9 cellular contexts compared by ENCODE assay signal in genomic region chr4:145487626-145488025, GRCh38. TPM values are rescaled to one million over a fixed set of nuclear protein-coding genes. Genes with fewer than 3 reads are reported as not detected.
DNase-seq lines count a peak whose midpoint lies in the region; ATAC-seq and TF ChIP-seq lines count a peak whose summit lies in the region.
"Had no signal": no experiment of that assay in that cellular context is flagged by ENCODE, and none has a peak within 500 bp of the region (broad histone marks: within the 10 kb centered on the region; RNA-seq: fewer than 3 reads in every experiment).

No MANE protein-coding gene starts in this region.

- no peaks in the 10 kb centered on the region for H3K27me3 Mint-ChIP-seq in activated naive CD4-positive, alpha-beta T cell treated with anti-CD3 and anti-CD28 coated beads, Interleukin-2, amount 10 ng/mL, durations not matched to agents 7 days and 5 days
- H3K27me3 Mint-ChIP-seq in stimulated activated naive B cell treated with anti-CD40 and anti-IgM and Interleukin-4, amounts not matched to agents 10 μg/mL and 1 μg/mL and 100 μg/mL, for 72 hours: peaks cover 13 to 21% of the 10 kb centered on the region in 2 donors

- peaks cover 92% of the 10 kb centered on the region for H3K79me2 ChIP-seq in KMS-11 (ENCODE audit: insufficient read depth, low read depth)

- CTCF ChIA-PET in activated naive CD4-positive, alpha-beta T cell treated with anti-CD3 and anti-CD28 coated beads, Interleukin-2, amount 10 ng/mL, durations not matched to agents 7 days and 5 days (lab: Charles Lee): no interaction called here

- H3K4me1 ChIP-seq in KMS-11 (ENCODE audit: low read depth, poor library complexity, severe bottlenecking): peaks cover 80% of the 10 kb centered on the region

- H3K9ac ChIP-seq in KMS-11: peak overlapping the region; percentile 45; the same call in 1 of the 2 replicates

- no peaks in the 10 kb centered on the region for H3K36me3 ChIP-seq in KMS-11 (ENCODE audit: insufficient read depth)

- H3K27ac Mint-ChIP-seq in activated naive CD4-positive, alpha-beta T cell treated with anti-CD3 and anti-CD28 coated beads, Interleukin-2, amount 10 ng/mL, durations not matched to agents 7 days and 5 days: no peak overlapping the region
- H3K27ac Mint-ChIP-seq in stimulated activated naive B cell treated with anti-CD40 and anti-IgM and Interleukin-4, amounts not matched to agents 10 μg/mL and 1 μg/mL and 100 μg/mL, for 72 hours: no peak overlapping the region

- H3K36me3 Mint-ChIP-seq in activated naive CD4-positive, alpha-beta T cell treated with anti-CD3 and anti-CD28 coated beads, Interleukin-2, amount 10 ng/mL, durations not matched to agents 7 days and 5 days: no peaks in the 10 kb centered on the region
- no peaks in the 10 kb centered on the region for H3K36me3 Mint-ChIP-seq in stimulated activated naive B cell treated with anti-CD40 and anti-IgM and Interleukin-4, amounts not matched to agents 10 μg/mL and 1 μg/mL and 100 μg/mL, for 72 hours
- H3K36me3 Mint-ChIP-seq: CD14-positive monocyte had no signal

- H3K9me3 Mint-ChIP-seq in activated naive CD4-positive, alpha-beta T cell treated with anti-CD3 and anti-CD28 coated beads, Interleukin-2, amount 10 ng/mL, durations not matched to agents 7 days and 5 days: no peaks in the 10 kb centered on the region
- H3K9me3 Mint-ChIP-seq in stimulated activated naive B cell treated with anti-CD40 and anti-IgM and Interleukin-4, amounts not matched to agents 10 μg/mL and 1 μg/mL and 100 μg/mL, for 72 hours: no peaks in the 10 kb centered on the region
- H3K9me3 Mint-ChIP-seq: CD14-positive monocyte had no signal

- H3K4me3 Mint-ChIP-seq in activated naive CD4-positive, alpha-beta T cell treated with anti-CD3 and anti-CD28 coated beads, Interleukin-2, amount 10 ng/mL, durations not matched to agents 7 days and 5 days: no peak overlapping the region
- no peak overlapping the region for H3K4me3 Mint-ChIP-seq in stimulated activated naive B cell treated with anti-CD40 and anti-IgM and Interleukin-4, amounts not matched to agents 10 μg/mL and 1 μg/mL and 100 μg/mL, for 72 hours
- H3K4me3 Mint-ChIP-seq: CD14-positive monocyte had no signal

- DNase-seq in activated naive CD4-positive, alpha-beta T cell treated with Interleukin-2 at 50 U/mL for 16 hours: peak; percentile 20
- DNase-seq in activated naive CD4-positive, alpha-beta T cell treated with anti-CD3 and anti-CD28 coated beads, Interleukin-2, amount 10 ng/mL, durations not matched to agents 7 days and 5 days: no peak
- DNase-seq in stimulated activated naive B cell treated with anti-CD40 and anti-IgM and Interleukin-4, amounts not matched to agents 10 μg/mL and 1 μg/mL and 100 μg/mL, for 72 hours: no peak
- DNase-seq in DMS79 treated with DMSO at 0.1 percent for 48 hours (lab: John Stamatoyannopoulos, UW) (no peak), NCI-H2196 (lab: John Stamatoyannopoulos, UW; ENCODE audit: unreplicated experiment) (no peak), HT-29 (ENCODE audit: low spot score) (no peak)

- peaks cover 9% of the 10 kb centered on the region for H3K4me1 Mint-ChIP-seq in activated naive CD4-positive, alpha-beta T cell treated with anti-CD3 and anti-CD28 coated beads, Interleukin-2, amount 10 ng/mL, durations not matched to agents 7 days and 5 days
- peaks cover 0 to 2% of the 10 kb centered on the region in 2 donors for H3K4me1 Mint-ChIP-seq in stimulated activated naive B cell treated with anti-CD40 and anti-IgM and Interleukin-4, amounts not matched to agents 10 μg/mL and 1 μg/mL and 100 μg/mL, for 72 hours

- TF ChIP-seq CTCF in KMS-11 (conservative IDR thresholded peaks at IDR 0.05; ENCODE audit: low read depth, low read length): no peak

- peak overlapping the region; percentile 1; the same call in 1 of the 2 replicates for H2AFZ ChIP-seq in KMS-11 (ENCODE audit: low read depth)

- ATAC-seq in HG02571 (IDR thresholded peaks at IDR 0.05; ENCODE audit: unreplicated experiment): peak; percentile 96
- peak; percentile 97 to 98 for ATAC-seq in stimulated activated naive B cell treated with anti-CD40 and anti-IgM and Interleukin-4, amounts not matched to agents 10 μg/mL and 1 μg/mL and 100 μg/mL, for 72 hours (replicated peaks)

- peak overlapping the region; percentile 93 for H3K4me2 ChIP-seq in KMS-11

- H3K4me3 ChIP-seq in KMS-11 (IDR thresholded peaks at IDR 0.05; ENCODE audit: insufficient read depth, low read depth, low read length): no peak overlapping the region

- H3K27ac ChIP-seq in KMS-11: peak overlapping the region; percentile 71

- no peaks in the 10 kb centered on the region; the same call in 1 of the 2 replicates for H4K20me1 ChIP-seq in KMS-11 (ENCODE audit: insufficient read depth)

- H3K27me3 ChIP-seq in KMS-11 (ENCODE audit: insufficient read depth, low read depth): no peaks in the 10 kb centered on the region; the same call in 1 of the 2 replicates

RNA-seq across cellular contexts. Expression of gene SMAD1, which starts 6.0 kb away (rescaled TPM):
- total RNA-seq in HT-29 (2014; rRNA removed; shearing (Covaris generic)): 6.9 and 7.7 TPM in 2 replicates
